Comparison of ENCODE assay signal across 19 cellular contexts in the genomic region with DNA sequence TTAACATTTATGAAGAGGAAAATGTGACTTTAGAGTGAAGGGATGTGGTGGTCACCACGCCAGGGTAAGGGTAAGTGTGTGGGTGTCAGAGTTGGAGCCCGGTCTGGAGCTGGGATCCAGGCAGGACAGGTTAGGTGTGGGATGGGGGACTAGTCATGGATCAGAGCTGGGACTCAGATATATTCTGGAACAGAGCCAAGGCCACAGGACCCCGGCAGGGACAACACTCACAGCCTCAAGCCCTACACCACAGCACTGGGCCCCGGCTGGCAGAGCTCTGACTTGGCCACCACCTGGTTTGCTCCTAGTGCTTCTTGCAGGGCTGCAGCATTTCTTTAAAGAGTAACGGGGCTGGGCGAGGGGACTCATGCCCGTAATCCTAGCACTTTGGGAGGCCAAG.
"Had no signal": no experiment of that assay in that cellular context is flagged by ENCODE, and none has a peak within 500 bp of the region (broad histone marks: within the 10 kb centered on the region; RNA-seq: fewer than 3 reads in every experiment).

No MANE protein-coding gene starts in this region.

- ATAC-seq: gastroesophageal sphincter; left cardiac atrium; lower lobe of right lung; natural killer cell treated with Interleukin-12 subunit alpha and Interleukin-12 subunit beta and Interleukin-15 and Interleukin-18, amount 100 ng/mL, for 72 hours; upper lobe of right lung had no signal

- DNase-seq: esophagus squamous epithelium; foreskin fibroblast; kidney; left cardiac atrium; left ventricle myocardium inferior; lower lobe of right lung; midbrain; nucleus accumbens; ovary; sigmoid colon; stimulated activated CD4-positive, alpha-beta T cell treated with anti-CD3 and anti-CD28 coated beads, Interleukin-12 subunit alpha, Interleukin-12 subunit beta, amount 100 ng/mL, for 4 hours; stimulated activated naive CD4-positive, alpha-beta T cell treated with Interleukin-2 at 50 U/mL for 16 hours; testis; upper lobe of right lung had no signal

- H3K4me3 Mint-ChIP-seq: dendritic cell treated with granulocyte-macrophage colony-stimulating factor and Interleukin-4, amounts not matched to agents 40 ng/mL and 50 ng/mL, for 4 days; memory B cell; natural killer cell treated with Interleukin-12 subunit alpha and Interleukin-12 subunit beta and Interleukin-15 and Interleukin-18, amount 100 ng/mL, for 72 hours; neural progenitor cell had no signal

- H3K27me3 Mint-ChIP-seq: memory B cell had no signal

- H3K36me3 Mint-ChIP-seq: memory B cell; natural killer cell treated with Interleukin-12 subunit alpha and Interleukin-12 subunit beta and Interleukin-15 and Interleukin-18, amount 100 ng/mL, for 72 hours; neural progenitor cell had no signal

- H3K9me3 Mint-ChIP-seq: dendritic cell treated with granulocyte-macrophage colony-stimulating factor and Interleukin-4, amounts not matched to agents 40 ng/mL and 50 ng/mL, for 4 days; memory B cell; natural killer cell treated with Interleukin-12 subunit alpha and Interleukin-12 subunit beta and Interleukin-15 and Interleukin-18, amount 100 ng/mL, for 72 hours; neural progenitor cell had no signal

- H3K27ac Mint-ChIP-seq: dendritic cell treated with granulocyte-macrophage colony-stimulating factor and Interleukin-4, amounts not matched to agents 40 ng/mL and 50 ng/mL, for 4 days; memory B cell; natural killer cell treated with Interleukin-12 subunit alpha and Interleukin-12 subunit beta and Interleukin-15 and Interleukin-18, amount 100 ng/mL, for 72 hours; neural progenitor cell had no signal
